1 cellular context compared by ENCODE assay signal in genomic region chr2:6052577-6052976, GRCh38.
TF ChIP-seq lines count a peak whose summit lies in the region.

No MANE protein-coding gene starts in this region.

TF ChIP-seq in H1, 55 proteins besides CTCF, POLR2A, EP300 and RAD21:
- TF ChIP-seq SP2 (IDR thresholded peaks at IDR 0.05; ENCODE audit: low read length) = no peak
- no peak for TF ChIP-seq SP1 (IDR thresholded peaks at IDR 0.05; ENCODE audit: low read depth, low read length)
- no peak for TF ChIP-seq EZH2 (IDR thresholded peaks at IDR 0.05; ENCODE audit: low read depth, low read length, severe bottlenecking)
- no peak for TF ChIP-seq CTBP2 (IDR thresholded peaks at IDR 0.05; ENCODE audit: borderline replicate concordance, insufficient read depth, insufficient read length, low read length)
- no peak for TF ChIP-seq HDAC2 (IDR thresholded peaks at IDR 0.05; ENCODE audit: borderline replicate concordance in 1 of 2, low read depth in 2 of 2, low read length in 2 of 2)
- no peak for TF ChIP-seq MAX (IDR thresholded peaks at IDR 0.05)
- TF ChIP-seq ATF3 (IDR thresholded peaks at IDR 0.05; ENCODE audit: insufficient read depth, low read depth, low read length) = no peak
- TF ChIP-seq SIRT6 (IDR thresholded peaks at IDR 0.05; ENCODE audit: low read length) = no peak
- TF ChIP-seq BRCA1 (IDR thresholded peaks at IDR 0.05; ENCODE audit: low read depth, low read length) = no peak
- TF ChIP-seq SIX5 (IDR thresholded peaks at IDR 0.05; ENCODE audit: low read depth, low read length) = no peak
- TF ChIP-seq TAF1 (IDR thresholded peaks at IDR 0.05; ENCODE audit: low read depth, low read length) = no peak
- TF ChIP-seq SAP30 (IDR thresholded peaks at IDR 0.05; ENCODE audit: insufficient read depth, insufficient replicate concordance, low read length) = no peak
- TF ChIP-seq SRF (IDR thresholded peaks at IDR 0.05; ENCODE audit: low read depth, low read length) = no peak
